ENCODE assay signal across 19 cellular contexts in genomic region chr12:46403732-46404097, GRCh38. TPM values are rescaled to one million over a fixed set of nuclear protein-coding genes. Genes with fewer than 3 reads are reported as not detected.
DNase-seq lines count a peak whose midpoint lies in the region; ATAC-seq, FAIRE-seq and TF ChIP-seq lines count a peak whose summit lies in the region.
"Had no signal": no experiment of that assay in that cellular context is flagged by ENCODE, and none has a peak within 500 bp of the region (broad histone marks: within the 10 kb centered on the region; RNA-seq: fewer than 3 reads in every experiment).

No MANE protein-coding gene starts in this region.

- intact Hi-C loops in K562 (cut with micrococcal nuclease) = no loop called here

- H2BK120ac ChIP-seq in neuronal stem cell (ENCODE audit: low read depth, low read length) = no peak overlapping the region

- no peak for TF ChIP-seq RAD21 in K562 (CRISPR knock-in tag; conservative IDR thresholded peaks at IDR 0.05 in 1 of 2, IDR thresholded peaks at IDR 0.05 in 1 of 2)

- no peak overlapping the region for H2BK12ac ChIP-seq in neuronal stem cell (ENCODE audit: low read length)

- no peaks in the 10 kb centered on the region for H3K79me2 ChIP-seq in K562 (ENCODE audit: control insufficient read depth, insufficient read depth, low read length)

- H3K4ac ChIP-seq in neuronal stem cell (ENCODE audit: low read length) = no peak overlapping the region

- TF ChIP-seq EP300 in K562 (IDR thresholded peaks at IDR 0.05; ENCODE audit: low read length) = no peak

- H3K4me1 ChIP-seq in BLaER1 = peaks cover 21% of the 10 kb centered on the region
- H3K4me1 ChIP-seq in K562 (replicated peaks in 1 of 2; ENCODE audit: control insufficient read depth in 2 of 2, insufficient read depth in 2 of 2, low read length in 2 of 2) = peaks cover 0 to 8% of the 10 kb centered on the region in 2 experiments; a peak in 3 of 5 replicates
- H3K4me1 ChIP-seq in rectal smooth muscle tissue (ENCODE audit: control insufficient read depth, insufficient read depth, low read length) = peaks cover 39% of the 10 kb centered on the region
- no peaks in the 10 kb centered on the region for H3K4me1 ChIP-seq in neuronal stem cell (ENCODE audit: control insufficient read depth in 2 of 2, insufficient read depth in 1 of 2, low read depth in 1 of 2, low read length in 2 of 2)

- H3K23ac ChIP-seq in neuronal stem cell (ENCODE audit: low read depth, low read length, poor library complexity) = no peak overlapping the region

- H3K79me1 ChIP-seq in neuronal stem cell (ENCODE audit: low read depth, low read length) = no peaks in the 10 kb centered on the region

- H3K9me3 ChIP-seq in BLaER1 (0 out of 2 replicates have a peak, but pooled peaks cover 5% of the 10 kb centered on the region), K562 (replicated peaks; ENCODE audit: control insufficient read depth, insufficient read depth, low read depth, low read length) (no peaks in the 10 kb centered on the region), neuronal stem cell (replicated peaks in 1 of 2; ENCODE audit: control insufficient read depth in 2 of 2, insufficient read depth in 1 of 2, low read depth in 1 of 2, low read length in 2 of 2) (peaks cover 0 to 2% of the 10 kb centered on the region in 2 donors)
- H3K9me3 ChIP-seq: esophagus squamous epithelium, right atrium auricular region had no signal

- no peak for TF ChIP-seq POLR2A in K562 (conservative IDR thresholded peaks at IDR 0.05)

- H4K91ac ChIP-seq in neuronal stem cell (ENCODE audit: low read depth, low read length, poor library complexity) = no peak overlapping the region

- no peaks in the 10 kb centered on the region for H3K9me1 ChIP-seq in K562 (ENCODE audit: control insufficient read depth, insufficient read depth, low read length)

- no peak overlapping the region for H3K14ac ChIP-seq in neuronal stem cell (ENCODE audit: low read length)

- ATAC-seq in HG03342 (IDR thresholded peaks at IDR 0.05; ENCODE audit: unreplicated experiment) (peak; percentile 28), K562 (no peak), HG02970 (IDR thresholded peaks at IDR 0.05; ENCODE audit: low FRiP score, unreplicated experiment) (no peak)

- no peak overlapping the region for H4K8ac ChIP-seq in neuronal stem cell (ENCODE audit: low read depth, low read length)

- no peak overlapping the region for H3K4me3 ChIP-seq in BLaER1
- no peak overlapping the region for H3K4me3 ChIP-seq in K562
- no peak overlapping the region for H3K4me3 ChIP-seq in rectal smooth muscle tissue (ENCODE audit: low read length)
- H3K4me3 ChIP-seq in neuronal stem cell (ENCODE audit: low read length in 2 of 2) = no peak overlapping the region
- H3K4me3 ChIP-seq: esophagus squamous epithelium, right atrium auricular region had no signal

- H4K20me1 ChIP-seq in BLaER1 (no peaks in the 10 kb centered on the region), K562 (replicated peaks; ENCODE audit: control insufficient read depth, insufficient read depth, low read length) (no peaks in the 10 kb centered on the region)

- POLR2A ChIA-PET in K562 (lab: Yijun Ruan, JAX) = no interaction called here

- CTCF ChIA-PET in K562 (lab: Yijun Ruan, JAX; ENCODE audit: low intra/inter-chr PET ratio) = no interaction called here

- no peak overlapping the region for H2AK5ac ChIP-seq in neuronal stem cell (ENCODE audit: low read depth, low read length)

- H2AFZ ChIP-seq in K562 (ENCODE audit: low read depth, low read length) (no peak overlapping the region), neuronal stem cell (ENCODE audit: low read length) (no peak overlapping the region)

- H3K4me2 ChIP-seq in BLaER1 (peak overlapping the region; percentile 47), K562 (ENCODE audit: insufficient read depth, low read length) (no peak overlapping the region), neuronal stem cell (ENCODE audit: insufficient read depth, low read length, poor library complexity, severe bottlenecking) (no peak overlapping the region)

- H2BK5ac ChIP-seq in neuronal stem cell (ENCODE audit: low read length) = no peak overlapping the region

- no peak overlapping the region for H2BK15ac ChIP-seq in neuronal stem cell (ENCODE audit: low read length)

- TF ChIP-seq CTCF in K562 (IDR thresholded peaks at IDR 0.05 in 2 of 3, conservative IDR thresholded peaks at IDR 0.05 in 1 of 3; ENCODE audit: insufficient read depth in 2 of 3, low read depth in 1 of 3, low read length in 3 of 3) = no peak

- H3K27me3 ChIP-seq in BLaER1 (no peaks in the 10 kb centered on the region), K562 (ENCODE audit: control insufficient read depth in 2 of 2, insufficient read depth in 2 of 2, low read length in 2 of 2) (no peaks in the 10 kb centered on the region), rectal smooth muscle tissue (ENCODE audit: control insufficient read depth, insufficient read depth, low read length) (no peaks in the 10 kb centered on the region), neuronal stem cell (ENCODE audit: control insufficient read depth in 3 of 3, insufficient read depth in 3 of 3, low read depth in 1 of 3, low read length in 3 of 3) (peaks cover 0 to 10% (median 0%) of the 10 kb centered on the region in 3 experiments)
- H3K27me3 ChIP-seq: esophagus squamous epithelium, right atrium auricular region had no signal

- FAIRE-seq in K562 (lab: Jason Lieb, UNC) = no peak
- FAIRE-seq: H1, urothelium cell line had no signal

- no peak overlapping the region for H3K18ac ChIP-seq in neuronal stem cell (ENCODE audit: low read length)

- H3K36me3 ChIP-seq in BLaER1 = no peaks in the 10 kb centered on the region
- no peaks in the 10 kb centered on the region for H3K36me3 ChIP-seq in K562 (ENCODE audit: control insufficient read depth, insufficient read depth, low read length)
- no peaks in the 10 kb centered on the region for H3K36me3 ChIP-seq in rectal smooth muscle tissue (ENCODE audit: control insufficient read depth, insufficient read depth, low read length)
- H3K36me3 ChIP-seq in neuronal stem cell (replicated peaks in 1 of 2; ENCODE audit: control insufficient read depth in 2 of 2, insufficient read depth in 2 of 2, low read length in 2 of 2) = no peaks in the 10 kb centered on the region
- H3K36me3 ChIP-seq: esophagus squamous epithelium, right atrium auricular region had no signal

- in situ Hi-C loops in K562 (cut with MboI) = no loop called here

- H3K9ac ChIP-seq in BLaER1 = no peak overlapping the region
- no peak overlapping the region for H3K9ac ChIP-seq in K562 (ENCODE audit: insufficient read depth in 1 of 2, low read depth in 2 of 2, low read length in 2 of 2)
- H3K9ac ChIP-seq in rectal smooth muscle tissue (ENCODE audit: low read length) = no peak overlapping the region
- no peak overlapping the region for H3K9ac ChIP-seq in neuronal stem cell (ENCODE audit: low read depth, low read length, poor library complexity)

- H3K27ac ChIP-seq in BLaER1 = no peak overlapping the region
- no peak overlapping the region for H3K27ac ChIP-seq in K562 (ENCODE audit: extremely low read depth, low read depth, low read length)
- peak overlapping the region; percentile 71 for H3K27ac ChIP-seq in rectal smooth muscle tissue (ENCODE audit: low read depth, low read length)
- no peak overlapping the region for H3K27ac ChIP-seq in neuronal stem cell (replicated peaks; ENCODE audit: low read length)

- DNase-seq in K562 (ENCODE audit: extremely low read depth in 1 of 4, low spot score in 3 of 4) (no peak), midbrain (lab: John Stamatoyannopoulos, UW) (no peak), neuronal stem cell (ENCODE audit: low spot score) (no peak), NCI-H2171 treated with DMSO at 0.1 percent for 48 hours (lab: John Stamatoyannopoulos, UW) (no peak)
- DNase-seq: activated T-cell treated with anti-CD3 and anti-CD28 coated beads, Interleukin-2, amount 50 U/mL, for 1 hour; esophagus squamous epithelium; hippocampal formation; KBM-7; NCI-H1436 treated with DMSO at 0.1 percent for 48 hours; NCI-H510A treated with DMSO at 0.1 percent for 48 hours; stimulated activated CD4-positive, alpha-beta T cell treated with anti-CD3 and anti-CD28 coated beads, Interleukin-4, amount 100 ng/mL, for 1 hour; T-helper 2 cell had no signal

- no TSS peak for BruUV-seq in K562 (replicated peaks; lab: Mats Ljungman, UMichigan)

TF ChIP-seq in K562, 482 proteins besides CTCF, POLR2A, EP300 and RAD21 (continues in another document):
- TF ChIP-seq ERF (CRISPR knock-in tag; IDR thresholded peaks at IDR 0.05) (no peak), MAFG (tag; conservative IDR thresholded peaks at IDR 0.05) (no peak), RUNX1 (IDR thresholded peaks at IDR 0.05; ENCODE audit: low read depth) (no peak), ZNF740 (CRISPR knock-in tag; IDR thresholded peaks at IDR 0.05) (no peak), ZNF740 (tag; IDR thresholded peaks at IDR 0.05) (no peak), NUFIP1 (IDR thresholded peaks at IDR 0.05; ENCODE audit: partially characterized antibody) (no peak), SRSF1 (IDR thresholded peaks at IDR 0.05; ENCODE audit: low read depth, low read length) (no peak)

RNA-seq across cellular contexts. Expression of gene SLC38A2, which starts 31.1 kb away (rescaled TPM):
- 290 and 561 TPM in 2 replicates for total RNA-seq in K562 (2011; cell fraction: chromatin; rRNA removed; ENCODE audit: low replicate concordance)
- 141 TPM in 2 replicates for total RNA-seq in K562 (2011; cell fraction: nucleolus; rRNA removed)
- 257 and 355 TPM in 2 replicates for total RNA-seq in K562 (2011; cell fraction: nucleoplasm; rRNA removed)
- total RNA-seq in K562 (2014; rRNA removed) = 176 and 194 TPM in 2 replicates
- 227 and 308 TPM in 2 replicates for total RNA-seq in K562 (2014; rRNA removed; fragmentation: Illumina TruSeq; extraction: Trizol)
- total RNA-seq in K562 (2015; rRNA removed; fragmentation: Illumina TruSeq; extraction: Trizol) = 106 and 114 TPM in 2 replicates
- 249 and 292 TPM in 2 replicates for total RNA-seq in K562 (2021)
- polyA plus RNA-seq in K562 (2011; rRNA removed) = 122 and 143 TPM in 2 replicates
- 83.9 and 91.7 TPM in 2 replicates for polyA plus RNA-seq in K562 (2011; cell fraction: cytosol; rRNA removed)
- 241 and 296 TPM in 2 replicates for polyA plus RNA-seq in K562 (2011; cell fraction: nucleus; rRNA removed)
- polyA plus RNA-seq in K562 (2012) = 79.7 and 147 TPM in 2 replicates
- 180 and 209 TPM in 2 replicates for polyA plus RNA-seq in K562 (2014; fragmentation: Illumina TruSeq; extraction: Trizol)
- 100 to 1,000 TPM in 1 of 2 experiments, 10 to 100 TPM in 1; 98.7 to 132 TPM for polyA plus RNA-seq in K562 (2014; fragmentation: Nextera tagmentation; extraction: Ambion mirVana)
- polyA plus RNA-seq in K562 (2014; rRNA removed) = 117 and 130 TPM in 2 replicates
- 176 and 180 TPM in 2 replicates for polyA minus RNA-seq in K562 (2011; rRNA and poly(A)+ RNA removed)
- polyA minus RNA-seq in K562 (2011; cell fraction: cytosol; rRNA and poly(A)+ RNA removed) = 73.8 and 122 TPM in 2 replicates
- 275 and 440 TPM in 2 replicates for polyA minus RNA-seq in K562 (2011; cell fraction: nucleus; rRNA and poly(A)+ RNA removed)
- polyA plus RNA-seq in neuronal stem cell (2013, experiment 1 of 2) = 168 TPM
- polyA plus RNA-seq in neuronal stem cell (2013, experiment 2 of 2) = 171 TPM
